9 cellular contexts compared by ENCODE assay signal in genomic region chr19:47417746-47418594, GRCh38. TPM values are rescaled to one million over a fixed set of nuclear protein-coding genes. Genes with fewer than 3 reads are reported as not detected.
A peak's percentile ranks its signal among the peaks of the same experiment; 100 is the strongest.
DNase-seq lines count a peak whose midpoint lies in the region; ATAC-seq and TF ChIP-seq lines count a peak whose summit lies in the region.
"Had no signal": no experiment of that assay in that cellular context is flagged by ENCODE, and none has a peak within 500 bp of the region (broad histone marks: within the 10 kb centered on the region; RNA-seq: fewer than 3 reads in every experiment).

No MANE protein-coding gene starts in this region.

- ATAC-seq in natural killer cell, result peak in 1 of 3 donors; percentile 27
- ATAC-seq in HG02981 (IDR thresholded peaks at IDR 0.05; ENCODE audit: unreplicated experiment), result no peak

- POLR2A ChIA-PET in HEK293 (lab: Yijun Ruan, JAX), result interaction anchor here (0.5 kb wide), 1 partner anchor 138 kb away, joined by 3 read pairs; no protein-coding TSS in a partner anchor

- no peaks in the 10 kb centered on the region for H3K36me3 Mint-ChIP-seq in natural killer cell

- H3K27me3 Mint-ChIP-seq in natural killer cell (ENCODE audit: low read depth in 2 of 2), result peaks cover 65 to 76% of the 10 kb centered on the region in 2 donors

- no peak overlapping the region for H3K27ac Mint-ChIP-seq in natural killer cell

- peaks cover 9 to 56% of the 10 kb centered on the region in 2 donors for H3K4me1 Mint-ChIP-seq in natural killer cell

- peak overlapping the region; percentile 64 for H3K4me3 Mint-ChIP-seq in natural killer cell

- intact Hi-C loops in natural killer cell (cut with micrococcal nuclease), result no loop called here

- peaks cover 9% of the 10 kb centered on the region for H3K4me1 ChIP-seq in HEK293 (ENCODE audit: control insufficient read depth, insufficient read depth, low read length)

- H3K4me3 ChIP-seq in AG10803 (ENCODE audit: low read length) (peak overlapping the region; percentile 80), HEK293 (ENCODE audit: low read depth, low read length) (peak overlapping the region; percentile 51), coronary artery (peak overlapping the region; percentile 76)

- peaks cover 0 to 7% of the 10 kb centered on the region in 2 experiments; a peak in 2 of 3 replicates for H3K36me3 ChIP-seq in HEK293 (ENCODE audit: control insufficient read depth in 2 of 2, insufficient read depth in 1 of 2, low read length in 2 of 2)

- CTCF ChIA-PET in HEK293 (lab: Yijun Ruan, JAX), result interaction anchor here (0.6 to 1.1 kb wide), 2 partner anchors 10 to 483 kb away, joined by 4 read pairs; no protein-coding TSS in a partner anchor

- in situ Hi-C loops in ACHN (cut with HindIII; ENCODE audit: low pct_ligation_motif_present, low pct_unique_long_range_greater_than_20kb, low sequenced_read_pairs), result no loop called here

- H3K27ac ChIP-seq in HEK293 (ENCODE audit: extremely low read depth, low read depth, low read length) (no peak overlapping the region), coronary artery (no peak overlapping the region)

- peaks cover 0 to 3% of the 10 kb centered on the region in 2 donors for H3K9me3 Mint-ChIP-seq in natural killer cell

- DNase-seq in AG10803 (ENCODE audit: low read depth), result no peak
- no peak for DNase-seq in coronary artery (ENCODE audit: low spot score)
- no peak for DNase-seq in natural killer cell
- no peak for DNase-seq in NCI-H774 (lab: John Stamatoyannopoulos, UW)
- no peak for DNase-seq in ACHN
- no peak for DNase-seq in NCI-H2227 (lab: John Stamatoyannopoulos, UW; ENCODE audit: unreplicated experiment)
- DNase-seq: activated effector memory CD4-positive, alpha-beta T cell treated with anti-CD3 and anti-CD28 coated beads, Interleukin-2, amount 50 U/mL, for 16 hours had no signal

- no peaks in the 10 kb centered on the region for H3K9me3 ChIP-seq in HEK293 (ENCODE audit: control insufficient read depth, insufficient read depth, low read depth, low read length)

- TF ChIP-seq CTCF in AG10803 (conservative IDR thresholded peaks at IDR 0.05; ENCODE audit: low read length) (no peak), HEK293 (tag by site-specific recombination; IDR thresholded peaks at IDR 0.05) (no peak), coronary artery (IDR thresholded peaks at IDR 0.05) (no peak), natural killer cell (IDR thresholded peaks at IDR 0.05) (no peak)

TF ChIP-seq in HEK293, 187 proteins besides CTCF, POLR2A, EP300 and RAD21 (continues in another document):
- TF ChIP-seq ZNF112 (tag by site-specific recombination; IDR thresholded peaks at IDR 0.05), result 0 out of 2 replicates have a peak, but pooled peaks have one; percentile 1
- no peak for TF ChIP-seq ZNF354C (tag by site-specific recombination; IDR thresholded peaks at IDR 0.05; ENCODE audit: borderline replicate concordance, low read depth)
- TF ChIP-seq ZNF223 (tag by site-specific recombination; IDR thresholded peaks at IDR 0.05), result no peak
- TF ChIP-seq ZEB2 (tag by site-specific recombination; IDR thresholded peaks at IDR 0.05), result no peak
- TF ChIP-seq SCRT1 (tag by site-specific recombination; IDR thresholded peaks at IDR 0.05; ENCODE audit: borderline replicate concordance), result peak; percentile 69; the same call in 1 of the 2 replicates
- peak; percentile 90 for TF ChIP-seq ZSCAN4 (tag by site-specific recombination; IDR thresholded peaks at IDR 0.05)
- TF ChIP-seq, protein P1, sequence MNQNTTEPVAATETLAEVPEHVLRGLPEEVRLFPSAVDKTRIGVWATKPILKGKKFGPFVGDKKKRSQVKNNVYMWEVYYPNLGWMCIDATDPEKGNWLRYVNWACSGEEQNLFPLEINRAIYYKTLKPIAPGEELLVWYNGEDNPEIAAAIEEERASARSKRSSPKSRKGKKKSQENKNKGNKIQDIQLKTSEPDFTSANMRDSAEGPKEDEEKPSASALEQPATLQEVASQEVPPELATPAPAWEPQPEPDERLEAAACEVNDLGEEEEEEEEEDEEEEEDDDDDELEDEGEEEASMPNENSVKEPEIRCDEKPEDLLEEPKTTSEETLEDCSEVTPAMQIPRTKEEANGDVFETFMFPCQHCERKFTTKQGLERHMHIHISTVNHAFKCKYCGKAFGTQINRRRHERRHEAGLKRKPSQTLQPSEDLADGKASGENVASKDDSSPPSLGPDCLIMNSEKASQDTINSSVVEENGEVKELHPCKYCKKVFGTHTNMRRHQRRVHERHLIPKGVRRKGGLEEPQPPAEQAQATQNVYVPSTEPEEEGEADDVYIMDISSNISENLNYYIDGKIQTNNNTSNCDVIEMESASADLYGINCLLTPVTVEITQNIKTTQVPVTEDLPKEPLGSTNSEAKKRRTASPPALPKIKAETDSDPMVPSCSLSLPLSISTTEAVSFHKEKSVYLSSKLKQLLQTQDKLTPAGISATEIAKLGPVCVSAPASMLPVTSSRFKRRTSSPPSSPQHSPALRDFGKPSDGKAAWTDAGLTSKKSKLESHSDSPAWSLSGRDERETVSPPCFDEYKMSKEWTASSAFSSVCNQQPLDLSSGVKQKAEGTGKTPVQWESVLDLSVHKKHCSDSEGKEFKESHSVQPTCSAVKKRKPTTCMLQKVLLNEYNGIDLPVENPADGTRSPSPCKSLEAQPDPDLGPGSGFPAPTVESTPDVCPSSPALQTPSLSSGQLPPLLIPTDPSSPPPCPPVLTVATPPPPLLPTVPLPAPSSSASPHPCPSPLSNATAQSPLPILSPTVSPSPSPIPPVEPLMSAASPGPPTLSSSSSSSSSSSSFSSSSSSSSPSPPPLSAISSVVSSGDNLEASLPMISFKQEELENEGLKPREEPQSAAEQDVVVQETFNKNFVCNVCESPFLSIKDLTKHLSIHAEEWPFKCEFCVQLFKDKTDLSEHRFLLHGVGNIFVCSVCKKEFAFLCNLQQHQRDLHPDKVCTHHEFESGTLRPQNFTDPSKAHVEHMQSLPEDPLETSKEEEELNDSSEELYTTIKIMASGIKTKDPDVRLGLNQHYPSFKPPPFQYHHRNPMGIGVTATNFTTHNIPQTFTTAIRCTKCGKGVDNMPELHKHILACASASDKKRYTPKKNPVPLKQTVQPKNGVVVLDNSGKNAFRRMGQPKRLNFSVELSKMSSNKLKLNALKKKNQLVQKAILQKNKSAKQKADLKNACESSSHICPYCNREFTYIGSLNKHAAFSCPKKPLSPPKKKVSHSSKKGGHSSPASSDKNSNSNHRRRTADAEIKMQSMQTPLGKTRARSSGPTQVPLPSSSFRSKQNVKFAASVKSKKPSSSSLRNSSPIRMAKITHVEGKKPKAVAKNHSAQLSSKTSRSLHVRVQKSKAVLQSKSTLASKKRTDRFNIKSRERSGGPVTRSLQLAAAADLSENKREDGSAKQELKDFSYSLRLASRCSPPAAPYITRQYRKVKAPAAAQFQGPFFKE (tag by site-specific recombination; IDR thresholded peaks at IDR 0.05; ENCODE audit: borderline replicate concordance), result no peak
- TF ChIP-seq, protein P2, sequence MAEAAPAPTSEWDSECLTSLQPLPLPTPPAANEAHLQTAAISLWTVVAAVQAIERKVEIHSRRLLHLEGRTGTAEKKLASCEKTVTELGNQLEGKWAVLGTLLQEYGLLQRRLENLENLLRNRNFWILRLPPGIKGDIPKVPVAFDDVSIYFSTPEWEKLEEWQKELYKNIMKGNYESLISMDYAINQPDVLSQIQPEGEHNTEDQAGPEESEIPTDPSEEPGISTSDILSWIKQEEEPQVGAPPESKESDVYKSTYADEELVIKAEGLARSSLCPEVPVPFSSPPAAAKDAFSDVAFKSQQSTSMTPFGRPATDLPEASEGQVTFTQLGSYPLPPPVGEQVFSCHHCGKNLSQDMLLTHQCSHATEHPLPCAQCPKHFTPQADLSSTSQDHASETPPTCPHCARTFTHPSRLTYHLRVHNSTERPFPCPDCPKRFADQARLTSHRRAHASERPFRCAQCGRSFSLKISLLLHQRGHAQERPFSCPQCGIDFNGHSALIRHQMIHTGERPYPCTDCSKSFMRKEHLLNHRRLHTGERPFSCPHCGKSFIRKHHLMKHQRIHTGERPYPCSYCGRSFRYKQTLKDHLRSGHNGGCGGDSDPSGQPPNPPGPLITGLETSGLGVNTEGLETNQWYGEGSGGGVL (tag by site-specific recombination; IDR thresholded peaks at IDR 0.05), result 0 out of 2 replicates have a peak, but pooled peaks have one; percentile 20
- peak; percentile 94 for TF ChIP-seq SCRT2 (tag by site-specific recombination; IDR thresholded peaks at IDR 0.05)
- TF ChIP-seq ZNF621 (tag by site-specific recombination; IDR thresholded peaks at IDR 0.05), result no peak
- TF ChIP-seq, protein P3, sequence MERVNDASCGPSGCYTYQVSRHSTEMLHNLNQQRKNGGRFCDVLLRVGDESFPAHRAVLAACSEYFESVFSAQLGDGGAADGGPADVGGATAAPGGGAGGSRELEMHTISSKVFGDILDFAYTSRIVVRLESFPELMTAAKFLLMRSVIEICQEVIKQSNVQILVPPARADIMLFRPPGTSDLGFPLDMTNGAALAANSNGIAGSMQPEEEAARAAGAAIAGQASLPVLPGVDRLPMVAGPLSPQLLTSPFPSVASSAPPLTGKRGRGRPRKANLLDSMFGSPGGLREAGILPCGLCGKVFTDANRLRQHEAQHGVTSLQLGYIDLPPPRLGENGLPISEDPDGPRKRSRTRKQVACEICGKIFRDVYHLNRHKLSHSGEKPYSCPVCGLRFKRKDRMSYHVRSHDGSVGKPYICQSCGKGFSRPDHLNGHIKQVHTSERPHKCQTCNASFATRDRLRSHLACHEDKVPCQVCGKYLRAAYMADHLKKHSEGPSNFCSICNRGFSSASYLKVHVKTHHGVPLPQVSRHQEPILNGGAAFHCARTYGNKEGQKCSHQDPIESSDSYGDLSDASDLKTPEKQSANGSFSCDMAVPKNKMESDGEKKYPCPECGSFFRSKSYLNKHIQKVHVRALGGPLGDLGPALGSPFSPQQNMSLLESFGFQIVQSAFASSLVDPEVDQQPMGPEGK (tag by site-specific recombination; IDR thresholded peaks at IDR 0.05), result peak; percentile 60
- no peak for TF ChIP-seq ZNF837 (tag by site-specific recombination; IDR thresholded peaks at IDR 0.05)
- peak; percentile 99 for TF ChIP-seq ZNF24 (tag by site-specific recombination; IDR thresholded peaks at IDR 0.05)
- TF ChIP-seq KLF8 (tag by site-specific recombination; IDR thresholded peaks at IDR 0.05), result peak; percentile 46; the same call in 1 of the 2 replicates
- no peak for TF ChIP-seq ZBTB1 (tag by site-specific recombination; IDR thresholded peaks at IDR 0.05)
- TF ChIP-seq ZNF324 (tag by site-specific recombination; IDR thresholded peaks at IDR 0.05), result no peak

RNA-seq across cellular contexts. Expression of gene MEIS3, which starts 1.4 kb away (rescaled TPM):
- not detected for total RNA-seq in natural killer cell

RNA-seq across cellular contexts. Expression of gene SLC8A2, which starts 53.7 kb away (rescaled TPM):
- under 1 TPM in 1 of 3 donors, not detected in 2; 0.20 TPM for total RNA-seq in natural killer cell
